In the genomic region with DNA sequence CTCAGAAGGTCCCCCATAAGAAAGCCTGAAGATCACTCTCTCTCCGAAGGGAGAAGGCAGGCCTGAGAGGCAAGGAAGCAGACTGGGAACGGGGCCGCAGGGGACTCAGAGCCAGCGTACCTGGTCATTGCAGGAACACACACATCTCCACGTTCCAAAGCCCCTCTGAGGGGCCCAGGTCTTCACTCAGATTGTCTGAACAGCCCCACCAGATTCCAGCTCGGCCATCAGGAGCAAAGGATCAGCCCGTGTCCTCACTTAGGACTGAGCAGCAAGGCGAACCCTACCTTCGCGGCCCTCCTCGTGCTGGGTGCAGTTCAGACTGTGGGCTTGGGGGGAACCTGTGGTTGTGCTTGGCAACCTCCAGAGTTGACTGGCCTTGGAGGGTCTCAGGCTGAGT, we compare ENCODE assay signal across 1 cellular context.
TF ChIP-seq lines count a peak whose summit lies in the region.

No MANE protein-coding gene starts in this region.

TF ChIP-seq in K562, 482 proteins besides CTCF, POLR2A, EP300 and RAD21:
- no peak for TF ChIP-seq ZNF512 (tag; IDR thresholded peaks at IDR 0.05)
- TF ChIP-seq ERF (CRISPR knock-in tag; IDR thresholded peaks at IDR 0.05) = no peak
- TF ChIP-seq CBFB (CRISPR knock-in tag; IDR thresholded peaks at IDR 0.05) = no peak
- no peak for TF ChIP-seq ZNF143 (CRISPR knock-in tag; IDR thresholded peaks at IDR 0.05)
- TF ChIP-seq TGIF2 (CRISPR knock-in tag; IDR thresholded peaks at IDR 0.05) = no peak
- no peak for TF ChIP-seq POLR3G (IDR thresholded peaks at IDR 0.05; ENCODE audit: extremely low read depth, insufficient read length, insufficient replicate concordance)
- no peak for TF ChIP-seq PTTG1 (tag; IDR thresholded peaks at IDR 0.05; ENCODE audit: low read depth)
- no peak for TF ChIP-seq ZKSCAN3 (CRISPR knock-in tag; IDR thresholded peaks at IDR 0.05)
- no peak for TF ChIP-seq ZNF76 (CRISPR knock-in tag; IDR thresholded peaks at IDR 0.05; ENCODE audit: borderline replicate concordance)
- no peak for TF ChIP-seq BRD9 (IDR thresholded peaks at IDR 0.05; ENCODE audit: low read depth, partially characterized antibody)
- TF ChIP-seq PREB (CRISPR knock-in tag; IDR thresholded peaks at IDR 0.05) = no peak
